In the genomic region with DNA sequence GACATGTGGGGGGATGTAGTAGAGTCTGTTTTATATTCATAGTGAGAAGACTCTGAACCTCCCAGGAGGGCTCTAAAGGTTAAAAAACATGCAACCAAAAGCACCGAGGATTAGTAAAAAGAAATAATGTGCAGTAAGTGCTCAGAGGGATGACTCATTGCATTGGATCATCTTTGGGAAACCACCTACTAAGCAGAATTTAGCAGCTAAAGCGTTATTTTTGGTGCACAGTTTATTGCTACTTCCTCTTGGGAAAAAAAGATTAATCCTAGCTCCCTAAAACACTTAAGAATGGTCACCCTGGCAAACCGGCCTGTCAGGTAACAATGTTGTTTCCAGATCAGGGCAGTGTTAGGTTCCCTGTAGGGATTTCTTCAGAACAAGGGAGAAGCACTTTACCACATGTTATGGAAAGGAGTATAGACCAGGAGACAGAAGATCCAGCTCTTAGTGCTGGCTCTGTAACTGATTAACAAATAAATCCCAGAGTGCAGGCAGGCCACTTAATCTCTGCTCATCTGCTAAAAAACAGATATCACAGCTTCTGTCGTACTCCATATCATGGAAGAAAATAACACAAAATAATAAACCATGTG, we compare ENCODE assay signal across 8 cellular contexts. TPM values are rescaled to one million over a fixed set of nuclear protein-coding genes. Genes with fewer than 3 reads are reported as not detected.
DNase-seq lines count a peak whose midpoint lies in the region; ATAC-seq and TF ChIP-seq lines count a peak whose summit lies in the region.

No MANE protein-coding gene starts in this region.

- H3K27ac ChIP-seq in KOPT-K1 (ENCODE audit: low read depth, low read length, poor library complexity, severe bottlenecking) (peak overlapping the region; percentile 100), adrenal gland (peak overlapping the region in 4 of 5 donors; percentile 7 to 83 (median 56))

- H3K4me1 ChIP-seq in BE2C (peaks cover 35% of the 10 kb centered on the region), adrenal gland (replicated peaks in 1 of 2) (peaks cover 11 to 46% of the 10 kb centered on the region in 2 donors)

- peak; percentile 35 for ATAC-seq in GM21360 (IDR thresholded peaks at IDR 0.05; ENCODE audit: unreplicated experiment)

- TF ChIP-seq POLR2A in adrenal gland (IDR thresholded peaks at IDR 0.05): no peak

- TF ChIP-seq CTCF in BE2C (IDR thresholded peaks at IDR 0.05; ENCODE audit: low read depth, low read length): no peak
- TF ChIP-seq CTCF in adrenal gland (IDR thresholded peaks at IDR 0.05): no peak
- no peak for TF ChIP-seq CTCF in type B pancreatic cell (conservative IDR thresholded peaks at IDR 0.05)
- no peak for TF ChIP-seq CTCF in GM20000 (IDR thresholded peaks at IDR 0.05; ENCODE audit: extremely low read depth, missing control alignments)

- peaks cover 27% of the 10 kb centered on the region for H3K4me1 Mint-ChIP-seq in type B pancreatic cell (ENCODE audit: unreplicated experiment)

- no peaks in the 10 kb centered on the region for H3K36me3 ChIP-seq in BE2C
- H3K36me3 ChIP-seq in KOPT-K1 (ENCODE audit: insufficient read depth, low read length): peaks cover 60% of the 10 kb centered on the region
- H3K36me3 ChIP-seq in adrenal gland (replicated peaks in 1 of 2): no peaks in the 10 kb centered on the region

- H3K9me3 ChIP-seq in BE2C (no peaks in the 10 kb centered on the region), KOPT-K1 (ENCODE audit: insufficient read depth, low read length, poor library complexity, severe bottlenecking) (peaks cover 10% of the 10 kb centered on the region), adrenal gland (replicated peaks in 1 of 3) (no peaks in the 10 kb centered on the region)

- H3K4me3 Mint-ChIP-seq in type B pancreatic cell: no peak overlapping the region

- H3K27me3 Mint-ChIP-seq in type B pancreatic cell: no peaks in the 10 kb centered on the region

- no peaks in the 10 kb centered on the region for H3K36me3 Mint-ChIP-seq in type B pancreatic cell

- H3K27me3 ChIP-seq in BE2C: no peaks in the 10 kb centered on the region
- no peaks in the 10 kb centered on the region for H3K27me3 ChIP-seq in adrenal gland

- no peaks in the 10 kb centered on the region for H3K9me3 Mint-ChIP-seq in type B pancreatic cell

- H3K4me3 ChIP-seq in BE2C (ENCODE audit: low read depth, low read length) (0 out of 2 replicates have a peak overlapping the region, but pooled peaks have one; percentile 11), adrenal gland (no peak overlapping the region)

- no peak for DNase-seq in BE2C
- no peak for DNase-seq in adrenal gland
- DNase-seq in kidney glomerular epithelial cell (lab: John Stamatoyannopoulos, UW): peak; percentile 79
- no peak for DNase-seq in type B pancreatic cell (ENCODE audit: extremely low spot score, unreplicated experiment)
- DNase-seq in GM20000 (ENCODE audit: low spot score): no peak
- DNase-seq in NCI-H526 treated with DMSO at 0.1 percent for 48 hours (lab: John Stamatoyannopoulos, UW): no peak

- 39 to 44% (median 40%) methylated on average over 4 of the region's 4 CpGs for WGBS in adrenal gland, 4 donors

- H3K27ac Mint-ChIP-seq in type B pancreatic cell: peak overlapping the region; percentile 48

- intact Hi-C loops in adrenal gland (cut with DNase I): loop anchor here in 1 of 2 donors (10.0 kb wide), 1 partner anchor 50 kb away; no protein-coding TSS in a partner anchor

RNA-seq across cellular contexts. Expression of a gene that starts 44.8 kb away (rescaled TPM):
- polyA plus RNA-seq in BE2C (2012; ENCODE audit: insufficient read depth, insufficient read length, low read depth): 30.4 TPM
- 10 to 100 TPM in 7 of 8 donors, 1 to 10 TPM in 1; 8.7 to 31.1 (median 16.4) TPM for total RNA-seq in adrenal gland
- 10 to 100 TPM; 25.8 to 40.1 (median 29.9) TPM for polyA plus RNA-seq in adrenal gland
- 24.6 and 29.1 TPM in 2 replicates for total RNA-seq in type B pancreatic cell (ENCODE audit: low replicate concordance)
